Comparison of ENCODE assay signal across 8 cellular contexts in genomic region chr1:241847796-241848668, GRCh38. TPM values are rescaled to one million over a fixed set of nuclear protein-coding genes. Genes with fewer than 3 reads are reported as not detected.
DNase-seq lines count a peak whose midpoint lies in the region; TF ChIP-seq lines count a peak whose summit lies in the region.

Gene EXO1 (plus strand): TSS chr1:241848204. CDS start chr1:241850426, 2,222 bp downstream.

- H3K4me3 Mint-ChIP-seq in H9 (peak within 1 kb of the TSS; percentile 97 to 98), neural progenitor cell (peak within 1 kb of the TSS; percentile 99)

- no peak within 1 kb of the TSS for H3K23ac ChIP-seq in H9 (ENCODE audit: insufficient read length, low read depth, low read length)

- H3K27me3 ChIP-seq in H9 (ENCODE audit: insufficient read depth, low read length) (no peaks in the 10 kb centered on the region), neural progenitor cell (no peaks in the 10 kb centered on the region)

- peaks cover 8% of the 10 kb centered on the region for H3K36me3 ChIP-seq in neural progenitor cell

- H4K8ac ChIP-seq in H9 (replicated peaks; ENCODE audit: insufficient read length, low read depth, low read length), result no peak within 1 kb of the TSS

- peak within 1 kb of the TSS; percentile 61 to 79 for H3K4me3 ChIP-seq in foreskin fibroblast (ENCODE audit: low read depth in 1 of 2, low read length in 2 of 2)
- H3K4me3 ChIP-seq in neural progenitor cell, result peak within 1 kb of the TSS; percentile 98

- H3K9me3 ChIP-seq in H9 (ENCODE audit: control insufficient read depth, low read depth, low read length), result no peaks in the 10 kb centered on the region
- no peaks in the 10 kb centered on the region for H3K9me3 ChIP-seq in neural progenitor cell (ENCODE audit: low read depth)

- H2AFZ ChIP-seq in H9 (ENCODE audit: low read length) (peak within 1 kb of the TSS; percentile 34), neural progenitor cell (replicated peaks) (peak within 1 kb of the TSS; percentile 99)

- H3K27me3 Mint-ChIP-seq in H9 (ENCODE audit: low read depth) (no peaks in the 10 kb centered on the region; the same call in 1 of the 2 replicates), neural progenitor cell (ENCODE audit: insufficient read depth, low read depth) (peaks cover 7% of the 10 kb centered on the region)

- H3K4me1 Mint-ChIP-seq in H9 (peaks cover 19 to 20% of the 10 kb centered on the region in 2 experiments), neural progenitor cell (peaks cover 22% of the 10 kb centered on the region)

- H3F3A ChIP-seq in neural progenitor cell (ENCODE audit: low read depth), result peaks cover 13% of the 10 kb centered on the region

- H3K4me2 ChIP-seq in H9 (ENCODE audit: insufficient read depth, insufficient read length, low read length) (peak within 1 kb of the TSS; percentile 80), neural progenitor cell (peak within 1 kb of the TSS; percentile 96)

- DNase-seq in GDM1 (lab: John Stamatoyannopoulos, UW), result peak; percentile 90
- DNase-seq in H9, result peak; percentile 94
- peak; percentile 94 for DNase-seq in M059J (ENCODE audit: low read depth)
- DNase-seq in SIG-M5 (lab: John Stamatoyannopoulos, UW), result peak; percentile 89
- peak; percentile 67 for DNase-seq in activated gamma-delta T cell (lab: John Stamatoyannopoulos, UW)
- peak; percentile 91 to 97 for DNase-seq in foreskin fibroblast
- DNase-seq in neural progenitor cell (ENCODE audit: low spot score), result peak; percentile 96
- DNase-seq in stromal cell of bone marrow (ENCODE audit: low read depth), result peak; percentile 93

- H3K14ac ChIP-seq in H9 (ENCODE audit: insufficient read depth, low read length), result peak within 1 kb of the TSS; percentile 99

- H2BK120ac ChIP-seq in H9 (ENCODE audit: low read depth, low read length, poor library complexity, severe bottlenecking), result no peak within 1 kb of the TSS

- H3K4me1 ChIP-seq in H9 (ENCODE audit: insufficient read depth, low read length) (no peaks in the 10 kb centered on the region; the same call in 1 of the 2 replicates), neural progenitor cell (peaks cover 16% of the 10 kb centered on the region)

- H3K23me2 ChIP-seq in H9 (ENCODE audit: insufficient read length, low read depth, low read length, poor library complexity, severe bottlenecking), result peaks cover 12% of the 10 kb centered on the region

- H4K20me1 ChIP-seq in H9 (ENCODE audit: control insufficient read depth, insufficient read depth, insufficient read length) (no peaks in the 10 kb centered on the region), neural progenitor cell (ENCODE audit: low read depth) (peaks cover 8% of the 10 kb centered on the region)

- peak within 1 kb of the TSS; percentile 56 for H3K27ac ChIP-seq in H9 (ENCODE audit: insufficient read length, low read depth, low read length)
- H3K27ac ChIP-seq in neural progenitor cell, result peak within 1 kb of the TSS; percentile 93

- TF ChIP-seq CTCF in H9 (conservative IDR thresholded peaks at IDR 0.05) (peak; percentile 31; the same call in 1 of the 3 replicates), foreskin fibroblast (IDR thresholded peaks at IDR 0.05; ENCODE audit: low read depth, low read length) (peak; percentile 8), neural progenitor cell (IDR thresholded peaks at IDR 0.05) (peak; percentile 54)

- H3K79me2 ChIP-seq in H9 (ENCODE audit: insufficient read depth, low read length) (peaks cover 5% of the 10 kb centered on the region; the same call in 1 of the 2 replicates), neural progenitor cell (ENCODE audit: low read depth) (peaks cover 35% of the 10 kb centered on the region)

- peak within 1 kb of the TSS; percentile 84 for H3T11ph ChIP-seq in H9 (ENCODE audit: low read length)

- no peak within 1 kb of the TSS for H4K91ac ChIP-seq in H9 (ENCODE audit: insufficient read length, low read depth, low read length)

- H3K4ac ChIP-seq in H9 (ENCODE audit: low read depth, low read length), result no peak within 1 kb of the TSS

- no peak within 1 kb of the TSS for H2BK15ac ChIP-seq in H9 (ENCODE audit: low read depth, low read length)

- H3K27ac Mint-ChIP-seq in H9, result peak within 1 kb of the TSS; percentile 99 to 100 (median 100)
- peak within 1 kb of the TSS; percentile 98 for H3K27ac Mint-ChIP-seq in neural progenitor cell

- peak within 1 kb of the TSS; percentile 55 for H2BK5ac ChIP-seq in H9 (ENCODE audit: insufficient read length, low read length)

- peak within 1 kb of the TSS; percentile 70 for H4K5ac ChIP-seq in H9 (ENCODE audit: insufficient read length, low read depth, low read length)

- peak within 1 kb of the TSS; percentile 99 for H3K18ac ChIP-seq in H9 (ENCODE audit: insufficient read length, low read depth, low read length)

- WGBS in H9 (ENCODE audit: extremely low coverage, insufficient read length, low lambda C conversion rate), result no CpG with 5 or more reads among the region's 68 CpGs

- H3K36me3 Mint-ChIP-seq in H9 (ENCODE audit: insufficient read depth in 1 of 3, low read depth in 3 of 3) (peaks cover 17 to 32% (median 30%) of the 10 kb centered on the region in 3 experiments), neural progenitor cell (peaks cover 4% of the 10 kb centered on the region)

- no peak within 1 kb of the TSS for H3K56ac ChIP-seq in H9 (ENCODE audit: insufficient read length, low read depth, low read length)

- H2AK5ac ChIP-seq in H9 (ENCODE audit: insufficient read length, low read length), result peak within 1 kb of the TSS; percentile 10

- H3K9me3 Mint-ChIP-seq in H9 (no peaks in the 10 kb centered on the region), neural progenitor cell (no peaks in the 10 kb centered on the region)

- H3K9ac ChIP-seq in H9 (ENCODE audit: extremely low read depth, insufficient read length, low read length) (peak within 1 kb of the TSS; percentile 91), neural progenitor cell (peak within 1 kb of the TSS; percentile 76)

- no peak within 1 kb of the TSS for H2BK12ac ChIP-seq in H9 (ENCODE audit: insufficient read length, low read depth, low read length)

- no peak within 1 kb of the TSS for H2BK20ac ChIP-seq in H9 (ENCODE audit: low read depth, low read length, poor library complexity, severe bottlenecking)

- H3K79me1 ChIP-seq in H9 (ENCODE audit: insufficient read depth, low read depth, low read length, poor library complexity, severe bottlenecking), result no peaks in the 10 kb centered on the region

RNA-seq across cellular contexts. Expression of gene EXO1, which starts in this region (rescaled TPM):
- total RNA-seq in H9 (2021) (43.2 and 43.7 TPM in 2 replicates), neural progenitor cell (ENCODE audit: low replicate concordance) (32.2 and 54.8 TPM in 2 replicates)
- total RNA-seq in M059J (2014; rRNA removed; shearing (Covaris generic)), result 25.0 and 36.8 TPM in 2 replicates

Comparison
In these comparisons a context has a peak if more than half of its experiments do, and no peak if none do; other contexts are left out.
1. Peak in every context shown above with its lines: DNase-seq, H3K4me3 ChIP-seq and H3K27ac ChIP-seq.